ENCODE assay signal across 28 cellular contexts in the genomic region with DNA sequence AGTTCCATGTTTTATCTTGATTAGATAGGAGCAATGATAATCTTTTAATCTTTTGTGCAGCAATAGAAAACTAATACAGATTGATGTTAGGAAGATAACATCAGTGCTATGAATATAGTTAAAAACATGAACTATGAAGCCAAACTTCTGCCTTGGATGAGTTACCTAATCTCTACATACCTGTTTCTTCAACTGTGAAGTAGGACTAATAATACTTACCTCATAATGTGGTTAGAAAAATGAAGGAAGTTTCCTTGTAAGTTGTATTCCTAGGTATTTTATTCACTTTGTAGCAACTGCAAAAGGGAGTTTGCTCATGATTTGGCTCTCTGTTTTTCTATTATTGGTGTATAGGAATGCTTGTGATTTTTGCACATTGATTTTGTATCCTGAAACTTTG.
"Had no signal": no experiment of that assay in that cellular context is flagged by ENCODE, and none has a peak within 500 bp of the region (broad histone marks: within the 10 kb centered on the region; RNA-seq: fewer than 3 reads in every experiment).

No MANE protein-coding gene starts in this region.

- ATAC-seq: activated CD4-positive, CD25-positive, alpha-beta regulatory T cell treated with anti-CD3 and anti-CD28 coated beads, Interleukin-2, amount 50 U/mL, for 24 hours; activated CD8-positive, alpha-beta T cell treated with anti-CD3 and anti-CD28 coated beads for 36 hours; activated T-cell treated with anti-CD3 and anti-CD28 coated beads, Interleukin-2, amount 50 U/mL, for 4 hours; activated T-helper 17 cell treated with anti-CD3 and anti-CD28 coated beads, Interleukin-2, amount 50 U/mL, for 72 hours; effector memory CD8-positive, alpha-beta T cell; foreskin keratinocyte; gastrocnemius medialis; T-helper 17 cell had no signal

- H3K4me3 ChIP-seq: esophagus muscularis mucosa, gastrocnemius medialis had no signal

- H3K9me3 ChIP-seq: gastrocnemius medialis had no signal

- DNase-seq: activated B cell treated with CpG ODN at 0.5 μM for 24 hours; activated CD4-positive, alpha-beta T cell treated with anti-CD3 and anti-CD28 coated beads for 48 hours; activated CD4-positive, alpha-beta T cell treated with anti-CD3 and anti-CD28 coated beads, Interleukin-2, amount 50 U/mL, for 1 hour; activated CD4-positive, alpha-beta T cell treated with anti-CD3 and anti-CD28 coated beads, Interleukin-2, amount 50 U/mL, for 48 hours; activated CD8-positive, alpha-beta memory T cell treated with anti-CD3 and anti-CD28 coated beads for 24 hours; activated CD8-positive, alpha-beta T cell treated with anti-CD3 and anti-CD28 coated beads for 36 hours; activated effector memory CD4-positive, alpha-beta T cell treated with Interleukin-2 at 50 U/mL for 16 hours; activated gamma-delta T cell treated with Interleukin-2 at 50 U/mL for 16 hours; activated naive CD4-positive, alpha-beta T cell treated with anti-CD3 and anti-CD28 coated beads, Interleukin-2, amount 50 U/mL, for 16 hours; activated naive CD4-positive, alpha-beta T cell treated with Interleukin-2 at 50 U/mL for 16 hours; activated T-cell treated with anti-CD3 and anti-CD28 coated beads, Interleukin-2, amount 50 U/mL, for 4 hours; amniotic stem cell; anterior cingulate cortex; brain microvascular endothelial cell; cortex of kidney; dermis blood vessel endothelial cell; effector CD4-positive, alpha-beta T cell; effector memory CD8-positive, alpha-beta T cell; erythroblast; foreskin keratinocyte; gastrocnemius medialis; T-helper 1 cell; T-helper 17 cell; T1000; WERI-Rb-1 had no signal

- H3K27ac ChIP-seq: brain microvascular endothelial cell, esophagus muscularis mucosa, foreskin keratinocyte, gastrocnemius medialis, WERI-Rb-1 had no signal

- H3K27me3 ChIP-seq: brain microvascular endothelial cell, esophagus muscularis mucosa, foreskin keratinocyte, gastrocnemius medialis had no signal

- H3K36me3 ChIP-seq: brain microvascular endothelial cell, WERI-Rb-1 had no signal

- H3K4me1 ChIP-seq: esophagus muscularis mucosa, foreskin keratinocyte, gastrocnemius medialis had no signal
